In the genomic region with DNA sequence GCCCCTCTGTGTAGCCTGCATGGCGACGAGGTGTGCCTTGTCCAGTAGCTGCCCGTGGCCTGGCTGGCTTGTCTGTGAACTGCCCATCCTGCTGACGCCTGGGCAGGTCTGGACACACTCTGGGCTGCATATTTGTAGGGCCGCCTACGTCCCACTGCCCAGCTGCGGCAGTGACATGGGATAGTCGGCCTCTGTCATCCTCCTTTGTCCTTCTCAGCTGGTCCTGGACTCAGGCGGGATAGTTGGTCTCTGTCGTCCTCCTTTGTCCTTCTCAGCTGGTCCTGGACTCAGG, we compare ENCODE assay signal across 1 cellular context.
TF ChIP-seq lines count a peak whose summit lies in the region.

No MANE protein-coding gene starts in this region.

TF ChIP-seq in HepG2, 621 proteins besides CTCF, POLR2A, EP300 and RAD21:
- TF ChIP-seq ZNF761 (CRISPR knock-in tag; conservative IDR thresholded peaks at IDR 0.05) (no peak), ZNF713 (CRISPR knock-in tag; IDR thresholded peaks at IDR 0.05) (no peak), ELF1 (CRISPR knock-in tag; IDR thresholded peaks at IDR 0.05) (no peak), FOXK2 (IDR thresholded peaks at IDR 0.05) (no peak), ZNF124 (CRISPR knock-in tag; IDR thresholded peaks at IDR 0.05) (no peak), ZSCAN30 (CRISPR knock-in tag; IDR thresholded peaks at IDR 0.05) (no peak), KAT8 (CRISPR knock-in tag; IDR thresholded peaks at IDR 0.05) (no peak), PTBP1 (IDR thresholded peaks at IDR 0.05; ENCODE audit: low read depth, low read length, poor library complexity, severe bottlenecking) (no peak)
- TF ChIP-seq, protein P1, sequence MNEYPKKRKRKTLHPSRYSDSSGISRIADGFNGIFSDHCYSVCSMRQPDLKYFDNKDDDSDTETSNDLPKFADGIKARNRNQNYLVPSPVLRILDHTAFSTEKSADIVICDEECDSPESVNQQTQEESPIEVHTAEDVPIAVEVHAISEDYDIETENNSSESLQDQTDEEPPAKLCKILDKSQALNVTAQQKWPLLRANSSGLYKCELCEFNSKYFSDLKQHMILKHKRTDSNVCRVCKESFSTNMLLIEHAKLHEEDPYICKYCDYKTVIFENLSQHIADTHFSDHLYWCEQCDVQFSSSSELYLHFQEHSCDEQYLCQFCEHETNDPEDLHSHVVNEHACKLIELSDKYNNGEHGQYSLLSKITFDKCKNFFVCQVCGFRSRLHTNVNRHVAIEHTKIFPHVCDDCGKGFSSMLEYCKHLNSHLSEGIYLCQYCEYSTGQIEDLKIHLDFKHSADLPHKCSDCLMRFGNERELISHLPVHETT (CRISPR knock-in tag; conservative IDR thresholded peaks at IDR 0.05) = no peak
- TF ChIP-seq, protein P2, sequence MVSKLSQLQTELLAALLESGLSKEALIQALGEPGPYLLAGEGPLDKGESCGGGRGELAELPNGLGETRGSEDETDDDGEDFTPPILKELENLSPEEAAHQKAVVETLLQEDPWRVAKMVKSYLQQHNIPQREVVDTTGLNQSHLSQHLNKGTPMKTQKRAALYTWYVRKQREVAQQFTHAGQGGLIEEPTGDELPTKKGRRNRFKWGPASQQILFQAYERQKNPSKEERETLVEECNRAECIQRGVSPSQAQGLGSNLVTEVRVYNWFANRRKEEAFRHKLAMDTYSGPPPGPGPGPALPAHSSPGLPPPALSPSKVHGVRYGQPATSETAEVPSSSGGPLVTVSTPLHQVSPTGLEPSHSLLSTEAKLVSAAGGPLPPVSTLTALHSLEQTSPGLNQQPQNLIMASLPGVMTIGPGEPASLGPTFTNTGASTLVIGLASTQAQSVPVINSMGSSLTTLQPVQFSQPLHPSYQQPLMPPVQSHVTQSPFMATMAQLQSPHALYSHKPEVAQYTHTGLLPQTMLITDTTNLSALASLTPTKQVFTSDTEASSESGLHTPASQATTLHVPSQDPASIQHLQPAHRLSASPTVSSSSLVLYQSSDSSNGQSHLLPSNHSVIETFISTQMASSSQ (IDR thresholded peaks at IDR 0.05; ENCODE audit: low read depth) = no peak
- TF ChIP-seq, protein P2 (CRISPR knock-in tag; IDR thresholded peaks at IDR 0.05; ENCODE audit: borderline replicate concordance) = no peak
